ENCODE assay signal across 13 cellular contexts in the genomic region with DNA sequence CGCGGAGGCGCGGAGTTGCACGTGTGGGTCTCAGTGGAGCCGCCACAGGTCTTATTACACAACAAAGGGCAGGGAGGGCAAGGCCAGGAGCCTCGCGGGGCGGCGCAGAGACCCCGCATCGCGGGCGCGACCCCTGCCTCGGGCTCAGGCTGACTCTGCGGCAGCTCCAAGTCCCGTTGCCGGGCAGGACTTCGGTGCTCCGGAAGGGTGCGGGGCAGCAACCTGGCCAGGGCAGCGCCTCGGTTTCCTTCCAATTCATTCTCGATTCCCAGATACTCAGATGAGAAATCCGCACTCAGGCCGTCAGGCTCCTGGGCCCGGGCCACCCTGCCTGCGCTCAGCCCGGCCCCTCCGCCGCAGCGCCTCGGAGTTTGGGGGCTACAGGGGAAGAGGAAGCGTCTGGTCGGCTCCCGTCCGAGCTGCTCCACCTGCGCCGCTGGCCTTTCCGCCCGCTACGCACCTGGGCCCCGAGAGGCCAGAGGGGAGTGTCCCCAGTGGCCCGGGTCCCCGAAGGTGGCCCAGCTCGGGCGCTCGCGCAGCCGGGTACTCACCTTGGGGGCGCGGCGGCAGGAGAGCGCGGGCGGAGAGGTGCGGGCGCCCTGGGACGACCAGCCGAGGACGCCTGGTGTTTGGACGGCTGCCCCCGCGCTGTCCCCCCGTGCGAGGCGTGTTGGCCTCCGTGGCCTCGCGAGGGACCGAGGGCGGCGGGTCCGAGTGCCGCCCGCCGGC. TPM values are rescaled to one million over a fixed set of nuclear protein-coding genes. Genes with fewer than 3 reads are reported as not detected.
DNase-seq lines count a peak whose midpoint lies in the region; ATAC-seq and TF ChIP-seq lines count a peak whose summit lies in the region.
"Had no signal": no experiment of that assay in that cellular context is flagged by ENCODE, and none has a peak within 500 bp of the region (broad histone marks: within the 10 kb centered on the region; RNA-seq: fewer than 3 reads in every experiment).

No MANE protein-coding gene starts in this region.

- no peak for TF ChIP-seq CTCF in endodermal cell (conservative IDR thresholded peaks at IDR 0.05)
- no peak for TF ChIP-seq CTCF in mesothelial cell of epicardium (IDR thresholded peaks at IDR 0.05; ENCODE audit: unreplicated experiment)

- peak overlapping the region; percentile 32 for H3K9ac ChIP-seq in NT2/D1 (ENCODE audit: insufficient read length, low read depth)
- no peak overlapping the region for H3K9ac ChIP-seq in endodermal cell (ENCODE audit: extremely low read depth, low read length, poor library complexity, severe bottlenecking)

- H3K9me3 ChIP-seq in NT2/D1 (ENCODE audit: insufficient read depth, low read length) (no peaks in the 10 kb centered on the region), endodermal cell (ENCODE audit: control insufficient read depth, low read length) (no peaks in the 10 kb centered on the region)

- no peak overlapping the region for H3K27ac Mint-ChIP-seq in endodermal cell
- H3K27ac Mint-ChIP-seq in mesothelial cell of epicardium, result no peak overlapping the region
- no peak overlapping the region for H3K27ac Mint-ChIP-seq in stimulated activated naive B cell treated with anti-CD40 and anti-IgM and Interleukin-4, amounts not matched to agents 10 μg/mL and 1 μg/mL and 100 μg/mL, for 72 hours
- H3K27ac Mint-ChIP-seq: CD4-positive, alpha-beta T cell; naive thymus-derived CD4-positive, alpha-beta T cell had no signal

- H3K27me3 Mint-ChIP-seq in endodermal cell (ENCODE audit: insufficient read depth) (peaks cover 83% of the 10 kb centered on the region), mesothelial cell of epicardium (ENCODE audit: low read depth) (peaks cover 80% of the 10 kb centered on the region)
- peaks cover 22 to 50% of the 10 kb centered on the region in 2 donors for H3K27me3 Mint-ChIP-seq in stimulated activated naive B cell treated with anti-CD40 and anti-IgM and Interleukin-4, amounts not matched to agents 10 μg/mL and 1 μg/mL and 100 μg/mL, for 72 hours

- H3K27ac ChIP-seq in endodermal cell (ENCODE audit: low read depth, low read length), result no peak overlapping the region

- no peaks in the 10 kb centered on the region for H3K36me3 Mint-ChIP-seq in endodermal cell (ENCODE audit: low read depth)
- H3K36me3 Mint-ChIP-seq in mesothelial cell of epicardium, result no peaks in the 10 kb centered on the region
- no peaks in the 10 kb centered on the region for H3K36me3 Mint-ChIP-seq in stimulated activated naive B cell treated with anti-CD40 and anti-IgM and Interleukin-4, amounts not matched to agents 10 μg/mL and 1 μg/mL and 100 μg/mL, for 72 hours

- H3K9me3 Mint-ChIP-seq in endodermal cell (no peaks in the 10 kb centered on the region), mesothelial cell of epicardium (no peaks in the 10 kb centered on the region)
- no peaks in the 10 kb centered on the region for H3K9me3 Mint-ChIP-seq in stimulated activated naive B cell treated with anti-CD40 and anti-IgM and Interleukin-4, amounts not matched to agents 10 μg/mL and 1 μg/mL and 100 μg/mL, for 72 hours
- H3K9me3 Mint-ChIP-seq: CD4-positive, alpha-beta T cell; naive thymus-derived CD4-positive, alpha-beta T cell had no signal

- no peak for ATAC-seq in stimulated activated naive B cell treated with anti-CD40 and anti-IgM and Interleukin-4, amounts not matched to agents 10 μg/mL and 1 μg/mL and 100 μg/mL, for 72 hours (replicated peaks)
- ATAC-seq in GM21619 (IDR thresholded peaks at IDR 0.05; ENCODE audit: unreplicated experiment) (no peak), HG03354 (IDR thresholded peaks at IDR 0.05; ENCODE audit: poor library complexity, severe bottlenecking, unreplicated experiment) (no peak)
- ATAC-seq: naive thymus-derived CD4-positive, alpha-beta T cell had no signal

- H3K4me3 ChIP-seq in NT2/D1 (ENCODE audit: insufficient read length, low read depth) (peak overlapping the region; percentile 28), endodermal cell (ENCODE audit: low read length) (no peak overlapping the region)

- peaks cover 2% of the 10 kb centered on the region for H3K4me1 Mint-ChIP-seq in endodermal cell
- H3K4me1 Mint-ChIP-seq in mesothelial cell of epicardium, result peaks cover 6% of the 10 kb centered on the region
- peaks cover 4 to 18% of the 10 kb centered on the region in 2 donors for H3K4me1 Mint-ChIP-seq in stimulated activated naive B cell treated with anti-CD40 and anti-IgM and Interleukin-4, amounts not matched to agents 10 μg/mL and 1 μg/mL and 100 μg/mL, for 72 hours

- H3K4me3 Mint-ChIP-seq in endodermal cell (peak overlapping the region; percentile 38), mesothelial cell of epicardium (peak overlapping the region; percentile 42)
- H3K4me3 Mint-ChIP-seq in stimulated activated naive B cell treated with anti-CD40 and anti-IgM and Interleukin-4, amounts not matched to agents 10 μg/mL and 1 μg/mL and 100 μg/mL, for 72 hours, result peak overlapping the region; percentile 64 to 66

- no peaks in the 10 kb centered on the region for H3K36me3 ChIP-seq in NT2/D1 (ENCODE audit: insufficient read depth, insufficient read length, low read length)
- H3K36me3 ChIP-seq in endodermal cell (ENCODE audit: control insufficient read depth, insufficient read depth, low read length), result no peaks in the 10 kb centered on the region

- H3K27me3 ChIP-seq in NT2/D1 (ENCODE audit: insufficient read depth, insufficient read length) (peaks cover 84% of the 10 kb centered on the region), endodermal cell (ENCODE audit: control insufficient read depth, insufficient read depth, low read length, poor library complexity, severe bottlenecking) (peaks cover 93% of the 10 kb centered on the region)

- DNase-seq in NT2/D1 (ENCODE audit: low read depth, low spot score) (no peak), endodermal cell (peak; percentile 72), mesothelial cell of epicardium (ENCODE audit: low spot score in 2 of 2, unreplicated experiment in 2 of 2) (peak in 1 of 2 experiments; percentile 43), GDM1 (lab: John Stamatoyannopoulos, UW) (no peak)
- no peak for DNase-seq in stimulated activated naive B cell treated with anti-CD40 and anti-IgM and Interleukin-4, amounts not matched to agents 10 μg/mL and 1 μg/mL and 100 μg/mL, for 72 hours
- DNase-seq in activated CD4-positive, alpha-beta T cell treated with anti-CD3 and anti-CD28 coated beads, Interleukin-2, amount 50 U/mL, for 48 hours, result no peak
- DNase-seq: activated T-cell treated with anti-CD3 and anti-CD28 coated beads for 4 hours; CD4-positive, alpha-beta T cell; NCI-H146 had no signal

- H3K4me1 ChIP-seq in NT2/D1 (ENCODE audit: insufficient read depth, insufficient read length) (no peaks in the 10 kb centered on the region), endodermal cell (ENCODE audit: control insufficient read depth, insufficient read depth, low read length) (peaks cover 4% of the 10 kb centered on the region)

- 5 to 6% methylated on average over 20 to 78 of the region's 78 CpGs for WGBS in endodermal cell (ENCODE audit: insufficient coverage in 1 of 2, insufficient read length in 1 of 2), 2 experiments

RNA-seq across cellular contexts. Expression of a gene that starts 1.2 kb away (rescaled TPM):
- 1 to 10 TPM; 2.1 to 4.0 TPM for total RNA-seq in endodermal cell
- 9.2 TPM for polyA plus RNA-seq in endodermal cell (2013, experiment 1 of 2)
- polyA plus RNA-seq in endodermal cell (2013, experiment 2 of 2), result 6.9 TPM
- 1.2 to 2.1 TPM (median 1.4 TPM) in 3 replicates for total RNA-seq in mesothelial cell of epicardium
- total RNA-seq: CD4-positive, alpha-beta T cell; OCI-LY7 had no signal
- polyA plus RNA-seq: naive thymus-derived CD4-positive, alpha-beta T cell had no signal

RNA-seq across cellular contexts. Expression of a gene that starts 46.6 kb away (rescaled TPM):
- total RNA-seq in endodermal cell (not detected), mesothelial cell of epicardium (not detected in 3 replicates)
- polyA plus RNA-seq in endodermal cell (2013, experiment 1 of 2), result not detected
- polyA plus RNA-seq in endodermal cell (2013, experiment 2 of 2), result not detected
- total RNA-seq: CD4-positive, alpha-beta T cell; naive thymus-derived CD4-positive, alpha-beta T cell; OCI-LY7 had no signal
- polyA plus RNA-seq: naive thymus-derived CD4-positive, alpha-beta T cell had no signal
